15 cellular contexts compared by ENCODE assay signal in the genomic region with DNA sequence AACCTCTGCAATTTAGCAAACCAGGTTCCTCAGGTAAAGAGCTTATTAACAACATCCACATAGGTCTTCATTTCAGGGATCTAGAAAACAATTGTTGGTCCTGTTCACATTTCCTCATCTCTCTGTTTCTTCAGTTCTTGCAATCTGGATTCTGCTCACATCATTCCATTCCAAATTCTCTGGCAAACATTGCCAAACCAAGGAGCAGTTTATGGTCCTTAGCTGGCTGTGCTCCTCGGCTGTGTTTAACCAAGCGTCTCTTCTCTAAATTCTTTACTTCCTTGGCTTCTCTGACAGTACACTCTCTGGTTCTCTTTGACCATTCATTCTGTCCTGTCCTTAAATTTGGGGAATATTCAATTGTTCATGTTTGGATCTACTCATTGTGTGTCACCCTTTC.
DNase-seq lines count a peak whose midpoint lies in the region; TF ChIP-seq lines count a peak whose summit lies in the region.
"Had no signal": no experiment of that assay in that cellular context is flagged by ENCODE, and none has a peak within 500 bp of the region (broad histone marks: within the 10 kb centered on the region; RNA-seq: fewer than 3 reads in every experiment).

No MANE protein-coding gene starts in this region.

- no peaks in the 10 kb centered on the region for H3K27me3 ChIP-seq in prostate gland (replicated peaks; ENCODE audit: insufficient read depth)
- H3K27me3 ChIP-seq in neuronal stem cell (ENCODE audit: control insufficient read depth in 3 of 3, insufficient read depth in 3 of 3, low read depth in 1 of 3, low read length in 3 of 3) = peaks cover 0 to 7% (median 0%) of the 10 kb centered on the region in 3 experiments

- no peak overlapping the region for H3K23ac ChIP-seq in neuronal stem cell (ENCODE audit: low read depth, low read length, poor library complexity)

- no peak overlapping the region for H3K9ac ChIP-seq in neuronal stem cell (ENCODE audit: low read depth, low read length, poor library complexity)

- no peak overlapping the region for H2BK12ac ChIP-seq in neuronal stem cell (ENCODE audit: low read length)

- H3K79me1 ChIP-seq in neuronal stem cell (ENCODE audit: low read depth, low read length) = no peaks in the 10 kb centered on the region

- no peak overlapping the region for H4K91ac ChIP-seq in neuronal stem cell (ENCODE audit: low read depth, low read length, poor library complexity)

- H3K9me3 ChIP-seq in prostate gland (no peaks in the 10 kb centered on the region), neuronal stem cell (replicated peaks in 1 of 2; ENCODE audit: control insufficient read depth in 2 of 2, insufficient read depth in 1 of 2, low read depth in 1 of 2, low read length in 2 of 2) (no peaks in the 10 kb centered on the region)

- H3K4me1 ChIP-seq in prostate gland (replicated peaks) = no peaks in the 10 kb centered on the region
- H3K4me1 ChIP-seq in neuronal stem cell (ENCODE audit: control insufficient read depth in 2 of 2, insufficient read depth in 1 of 2, low read depth in 1 of 2, low read length in 2 of 2) = no peaks in the 10 kb centered on the region

- H4K8ac ChIP-seq in neuronal stem cell (ENCODE audit: low read depth, low read length) = no peak overlapping the region

- H3K14ac ChIP-seq in neuronal stem cell (ENCODE audit: low read length) = no peak overlapping the region

- no peak overlapping the region for H2BK120ac ChIP-seq in neuronal stem cell (ENCODE audit: low read depth, low read length)

- 26% methylated on average over 2 of the region's 2 CpGs for WGBS in prostate gland
- no CpG with 5 or more reads among the region's 2 CpGs for WGBS in neuronal stem cell (ENCODE audit: extremely low coverage in 2 of 2, insufficient read length in 2 of 2, insufficient replicate concordance in 1 of 2), 2 donors

- no peak for TF ChIP-seq POLR2A in prostate gland (IDR thresholded peaks at IDR 0.05)

- H2AK5ac ChIP-seq in neuronal stem cell (ENCODE audit: low read depth, low read length) = no peak overlapping the region

- no peak overlapping the region for H3K4me2 ChIP-seq in neuronal stem cell (ENCODE audit: insufficient read depth, low read length, poor library complexity, severe bottlenecking)

- no peak overlapping the region for H3K4me3 ChIP-seq in LNCaP clone FGC (ENCODE audit: low read depth, low read length)
- no peak overlapping the region for H3K4me3 ChIP-seq in prostate gland
- H3K4me3 ChIP-seq in neuronal stem cell (ENCODE audit: low read length in 2 of 2) = no peak overlapping the region

- no peak overlapping the region for H2AFZ ChIP-seq in neuronal stem cell (ENCODE audit: low read length)

- H2BK15ac ChIP-seq in neuronal stem cell (ENCODE audit: low read length) = no peak overlapping the region

- no peak overlapping the region for H3K4ac ChIP-seq in neuronal stem cell (ENCODE audit: low read length)

- intact Hi-C loops in prostate gland (cut with DNase I) = no loop called here

- DNase-seq in AG09319 (ENCODE audit: extremely low read depth, low read depth) (peak; percentile 31), LNCaP clone FGC (ENCODE audit: low read depth) (peak; percentile 80), fibroblast of gingiva (ENCODE audit: low read depth) (peak; percentile 74), prostate gland (ENCODE audit: low spot score) (peak; percentile 42), nucleus accumbens (lab: John Stamatoyannopoulos, UW) (no peak), neuronal stem cell (ENCODE audit: low spot score) (no peak), NCI-H774 (lab: John Stamatoyannopoulos, UW) (no peak), retina (no peak)
- DNase-seq: activated CD4-positive, alpha-beta T cell treated with anti-CD3 and anti-CD28 coated beads, Interleukin-2, amount 10 ng/mL, durations not matched to agents 7 days and 5 days; activated naive CD8-positive, alpha-beta T cell treated with anti-CD3 and anti-CD28 coated beads for 36 hours; activated T-cell treated with anti-CD3 and anti-CD28 coated beads, Interleukin-2, amount 50 U/mL, for 1 hour; naive B cell; NCI-H1105 treated with DMSO at 0.1 percent for 48 hours; NCI-H2227 treated with DMSO at 0.1 percent for 48 hours; stimulated activated CD8-positive, alpha-beta memory T cell treated with anti-CD3 and anti-CD28 coated beads, Interleukin-4, amount 100 ng/mL, for 48 hours had no signal

- H3K27ac ChIP-seq in prostate gland (peak overlapping the region in 1 of 2 donors; percentile 35), neuronal stem cell (replicated peaks; ENCODE audit: low read length) (no peak overlapping the region)

- H2BK5ac ChIP-seq in neuronal stem cell (ENCODE audit: low read length) = no peak overlapping the region

- no peak for TF ChIP-seq CTCF in AG09319 (IDR thresholded peaks at IDR 0.05; ENCODE audit: low read depth, low read length)
- TF ChIP-seq CTCF in LNCaP clone FGC (IDR thresholded peaks at IDR 0.05; ENCODE audit: control insufficient read depth, extremely low read depth, insufficient read depth) = no peak
- no peak for TF ChIP-seq CTCF in prostate gland (IDR thresholded peaks at IDR 0.05)

- no peak overlapping the region for H3K18ac ChIP-seq in neuronal stem cell (ENCODE audit: low read length)

- no peaks in the 10 kb centered on the region for H3K36me3 ChIP-seq in prostate gland
- H3K36me3 ChIP-seq in neuronal stem cell (replicated peaks in 1 of 2; ENCODE audit: control insufficient read depth in 2 of 2, insufficient read depth in 2 of 2, low read length in 2 of 2) = no peaks in the 10 kb centered on the region

Comparison
In these comparisons a context has a peak if more than half of its experiments do, and no peak if none do; other contexts are left out.
1. DNase-seq: peak in AG09319 (single experiment), LNCaP clone FGC (single experiment), fibroblast of gingiva (single experiment) and prostate gland (single experiment); none in nucleus accumbens (0 of 56), neuronal stem cell (single experiment), NCI-H774 (single experiment) and retina (single experiment).